ENCODE assay signal across 1 cellular context in the genomic region with DNA sequence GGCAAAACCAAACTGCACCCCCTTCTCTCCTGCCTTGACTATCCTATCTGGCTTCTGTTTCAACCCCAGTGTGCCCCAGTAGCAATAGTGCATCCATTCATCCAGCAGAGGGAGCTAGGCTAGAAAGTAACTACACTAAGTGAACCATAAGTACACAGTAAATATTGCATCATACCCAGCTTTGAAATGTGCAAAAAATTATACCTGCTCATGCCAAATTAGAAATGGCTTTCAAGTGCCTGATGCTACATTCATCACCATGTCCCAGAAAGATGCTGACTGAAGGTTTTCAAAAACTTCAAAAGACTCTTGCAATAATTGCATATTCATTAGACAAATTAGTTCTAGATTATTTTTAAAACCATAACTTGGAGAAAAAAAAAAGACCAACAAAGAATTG.
TF ChIP-seq lines count a peak whose summit lies in the region.

No MANE protein-coding gene starts in this region.

TF ChIP-seq in K562, 482 proteins besides CTCF, POLR2A, EP300 and RAD21 (continued from another document and continues in another):
- TF ChIP-seq ERF (CRISPR knock-in tag; IDR thresholded peaks at IDR 0.05) (no peak), BMI1 (IDR thresholded peaks at IDR 0.05; ENCODE audit: low read length) (no peak), PPARD (CRISPR knock-in tag; IDR thresholded peaks at IDR 0.05) (no peak), BCOR (IDR thresholded peaks at IDR 0.05) (no peak), ARID3B (CRISPR knock-in tag; IDR thresholded peaks at IDR 0.05; ENCODE audit: borderline replicate concordance) (no peak), NBN (IDR thresholded peaks at IDR 0.05; ENCODE audit: low read depth) (peak; percentile 80; the same call in 1 of the 2 replicates), CBX8 (IDR thresholded peaks at IDR 0.05; ENCODE audit: borderline replicate concordance, extremely low read depth, low read depth, low read length, poor library complexity, severe bottlenecking) (no peak), ZNF174 (CRISPR knock-in tag; IDR thresholded peaks at IDR 0.05) (no peak), ZNF707 (CRISPR knock-in tag; conservative IDR thresholded peaks at IDR 0.05) (no peak), ZNF143 (CRISPR knock-in tag; IDR thresholded peaks at IDR 0.05) (no peak), ZNF696 (CRISPR knock-in tag; conservative IDR thresholded peaks at IDR 0.05) (no peak), GTF3C2 (IDR thresholded peaks at IDR 0.05; ENCODE audit: borderline replicate concordance, extremely low read depth, insufficient read length) (no peak), ZKSCAN3 (CRISPR knock-in tag; IDR thresholded peaks at IDR 0.05) (no peak), ZNF436 (CRISPR knock-in tag; IDR thresholded peaks at IDR 0.05) (no peak), HNRNPH1 (optimal IDR thresholded peaks at IDR 0.05; ENCODE audit: low read depth, low read length) (no peak), POLR3A (IDR thresholded peaks at IDR 0.05; ENCODE audit: borderline replicate concordance, extremely low read depth, insufficient read depth, insufficient read length) (no peak), RCOR1 (IDR thresholded peaks at IDR 0.05; ENCODE audit: borderline replicate concordance in 1 of 2, low read depth in 2 of 2, low read length in 2 of 2) (peak in 1 of 2 experiments; percentile 25; a peak in 1 of 4 replicates), SRSF9 (IDR thresholded peaks at IDR 0.05; ENCODE audit: borderline replicate concordance, low read depth, low read length) (no peak), SOX6 (IDR thresholded peaks at IDR 0.05) (peak; percentile 54; the same call in 1 of the 2 replicates), HINFP (tag; conservative IDR thresholded peaks at IDR 0.05; ENCODE audit: low read depth) (no peak), ZNF212 (CRISPR knock-in tag; IDR thresholded peaks at IDR 0.05) (no peak), ZNF217 (CRISPR knock-in tag; IDR thresholded peaks at IDR 0.05) (no peak), E2F3 (CRISPR knock-in tag; IDR thresholded peaks at IDR 0.05) (no peak), HMG20A (CRISPR knock-in tag; conservative IDR thresholded peaks at IDR 0.05) (no peak), LEF1 (IDR thresholded peaks at IDR 0.05) (peak; percentile 57), CREB3L1 (IDR thresholded peaks at IDR 0.05; ENCODE audit: borderline replicate concordance, low read depth) (no peak), ZNF445 (CRISPR knock-in tag; IDR thresholded peaks at IDR 0.05; ENCODE audit: low read depth) (no peak), ZNF57 (CRISPR knock-in tag; IDR thresholded peaks at IDR 0.05) (no peak), TCF3 (CRISPR knock-in tag; IDR thresholded peaks at IDR 0.05) (no peak), MYBL2 (IDR thresholded peaks at IDR 0.05; ENCODE audit: low read depth) (no peak; the same call in 1 of the 2 replicates), MYBL2 (CRISPR knock-in tag; IDR thresholded peaks at IDR 0.05; ENCODE audit: borderline replicate concordance) (no peak), KDM5B (IDR thresholded peaks at IDR 0.05; ENCODE audit: insufficient replicate concordance, low read depth, low read length) (no peak), MAFF (IDR thresholded peaks at IDR 0.05; ENCODE audit: low read length) (no peak), KLF10 (CRISPR knock-in tag; IDR thresholded peaks at IDR 0.05) (no peak), ZNF354B (CRISPR knock-in tag; IDR thresholded peaks at IDR 0.05) (no peak), CHAMP1 (IDR thresholded peaks at IDR 0.05) (peak; percentile 77), MTA2 (IDR thresholded peaks at IDR 0.05; ENCODE audit: low read depth) (no peak), TAF7 (tag; IDR thresholded peaks at IDR 0.05) (no peak)
- TF ChIP-seq, protein P1, sequence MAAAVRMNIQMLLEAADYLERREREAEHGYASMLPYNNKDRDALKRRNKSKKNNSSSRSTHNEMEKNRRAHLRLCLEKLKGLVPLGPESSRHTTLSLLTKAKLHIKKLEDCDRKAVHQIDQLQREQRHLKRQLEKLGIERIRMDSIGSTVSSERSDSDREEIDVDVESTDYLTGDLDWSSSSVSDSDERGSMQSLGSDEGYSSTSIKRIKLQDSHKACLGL (CRISPR knock-in tag; IDR thresholded peaks at IDR 0.05; ENCODE audit: borderline replicate concordance, poor library complexity, severe bottlenecking), result no peak
- TF ChIP-seq, protein P2, sequence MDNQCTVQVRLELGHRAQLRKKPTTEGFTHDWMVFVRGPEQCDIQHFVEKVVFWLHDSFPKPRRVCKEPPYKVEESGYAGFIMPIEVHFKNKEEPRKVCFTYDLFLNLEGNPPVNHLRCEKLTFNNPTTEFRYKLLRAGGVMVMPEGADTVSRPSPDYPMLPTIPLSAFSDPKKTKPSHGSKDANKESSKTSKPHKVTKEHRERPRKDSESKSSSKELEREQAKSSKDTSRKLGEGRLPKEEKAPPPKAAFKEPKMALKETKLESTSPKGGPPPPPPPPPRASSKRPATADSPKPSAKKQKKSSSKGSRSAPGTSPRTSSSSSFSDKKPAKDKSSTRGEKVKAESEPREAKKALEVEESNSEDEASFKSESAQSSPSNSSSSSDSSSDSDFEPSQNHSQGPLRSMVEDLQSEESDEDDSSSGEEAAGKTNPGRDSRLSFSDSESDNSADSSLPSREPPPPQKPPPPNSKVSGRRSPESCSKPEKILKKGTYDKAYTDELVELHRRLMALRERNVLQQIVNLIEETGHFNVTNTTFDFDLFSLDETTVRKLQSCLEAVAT (IDR thresholded peaks at IDR 0.05), result no peak
- TF ChIP-seq, protein P3, sequence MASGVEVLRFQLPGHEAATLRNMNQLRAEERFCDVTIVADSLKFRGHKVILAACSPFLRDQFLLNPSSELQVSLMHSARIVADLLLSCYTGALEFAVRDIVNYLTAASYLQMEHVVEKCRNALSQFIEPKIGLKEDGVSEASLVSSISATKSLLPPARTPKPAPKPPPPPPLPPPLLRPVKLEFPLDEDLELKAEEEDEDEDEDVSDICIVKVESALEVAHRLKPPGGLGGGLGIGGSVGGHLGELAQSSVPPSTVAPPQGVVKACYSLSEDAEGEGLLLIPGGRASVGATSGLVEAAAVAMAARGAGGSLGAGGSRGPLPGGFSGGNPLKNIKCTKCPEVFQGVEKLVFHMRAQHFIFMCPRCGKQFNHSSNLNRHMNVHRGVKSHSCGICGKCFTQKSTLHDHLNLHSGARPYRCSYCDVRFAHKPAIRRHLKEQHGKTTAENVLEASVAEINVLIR (CRISPR knock-in tag; IDR thresholded peaks at IDR 0.05), result no peak
- TF ChIP-seq, protein P4, sequence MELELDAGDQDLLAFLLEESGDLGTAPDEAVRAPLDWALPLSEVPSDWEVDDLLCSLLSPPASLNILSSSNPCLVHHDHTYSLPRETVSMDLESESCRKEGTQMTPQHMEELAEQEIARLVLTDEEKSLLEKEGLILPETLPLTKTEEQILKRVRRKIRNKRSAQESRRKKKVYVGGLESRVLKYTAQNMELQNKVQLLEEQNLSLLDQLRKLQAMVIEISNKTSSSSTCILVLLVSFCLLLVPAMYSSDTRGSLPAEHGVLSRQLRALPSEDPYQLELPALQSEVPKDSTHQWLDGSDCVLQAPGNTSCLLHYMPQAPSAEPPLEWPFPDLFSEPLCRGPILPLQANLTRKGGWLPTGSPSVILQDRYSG (tag; conservative IDR thresholded peaks at IDR 0.05; ENCODE audit: low read depth), result no peak
- TF ChIP-seq, protein P5, sequence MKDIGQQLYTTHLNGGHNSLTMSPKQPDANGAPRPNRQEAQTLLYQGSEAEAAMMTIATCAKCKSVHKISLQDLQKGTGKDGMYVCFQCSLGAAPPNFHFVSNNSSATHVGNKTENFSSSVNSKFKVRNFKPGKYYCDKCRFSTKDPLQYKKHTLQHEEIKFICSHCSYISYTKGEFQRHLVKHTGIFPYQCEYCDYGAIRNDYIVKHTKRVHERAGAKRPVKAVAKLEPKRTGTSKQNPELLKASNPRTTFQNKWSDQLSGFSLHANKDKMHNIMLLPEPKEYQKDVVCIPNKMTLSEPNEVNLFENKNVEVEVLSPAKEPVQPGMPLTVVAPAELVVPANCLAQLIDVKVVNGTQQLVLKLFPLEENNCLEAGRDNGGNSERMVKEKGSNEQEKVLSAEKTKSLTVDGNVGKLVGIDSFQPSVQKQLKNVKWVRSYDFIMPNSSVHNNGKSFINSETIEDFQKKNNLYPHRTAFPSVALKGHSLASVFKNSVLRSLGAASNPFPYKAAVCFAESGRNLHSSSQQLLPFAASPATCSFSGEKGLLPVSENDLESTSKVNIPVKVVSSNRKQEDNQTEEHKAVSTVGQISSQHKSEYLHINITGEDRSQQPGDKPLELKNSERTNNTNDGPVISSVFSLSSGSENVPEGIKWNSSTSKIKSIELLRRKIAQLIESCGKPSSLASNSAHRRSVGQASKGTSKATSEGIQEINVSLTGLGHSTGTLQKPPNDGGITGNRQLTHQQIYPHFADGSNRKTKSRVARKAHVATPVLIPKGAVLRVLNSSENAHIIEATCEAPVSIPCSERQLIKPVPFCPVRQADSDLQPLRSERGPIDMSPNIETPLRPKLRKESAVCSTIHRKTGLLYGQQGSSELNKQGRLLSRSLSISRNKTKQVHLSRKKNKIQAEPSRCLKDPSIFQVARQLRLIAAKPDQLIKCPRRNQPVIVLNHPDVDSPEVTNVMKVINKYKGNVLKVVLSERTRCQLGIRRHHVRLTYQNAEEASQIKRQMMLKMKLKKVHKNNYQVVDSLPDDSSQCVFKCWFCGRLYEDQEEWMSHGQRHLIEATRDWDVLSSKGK (CRISPR knock-in tag; IDR thresholded peaks at IDR 0.05), result no peak
